Comparison of ENCODE assay signal across 1 cellular context in genomic region chr7:100438731-100439130, GRCh38.
TF ChIP-seq lines count a peak whose summit lies in the region.

No MANE protein-coding gene starts in this region.

TF ChIP-seq in K562, 482 proteins besides CTCF, POLR2A, EP300 and RAD21:
- TF ChIP-seq BCOR (IDR thresholded peaks at IDR 0.05), result peak; percentile 43; the same call in 1 of the 2 replicates
- TF ChIP-seq MLLT1 (IDR thresholded peaks at IDR 0.05), result peak in 1 of 2 experiments; percentile 70; a peak in 1 of 4 replicates
